8 cellular contexts compared by ENCODE assay signal in genomic region chr1:40344597-40344996, GRCh38. TPM values are rescaled to one million over a fixed set of nuclear protein-coding genes. Genes with fewer than 3 reads are reported as not detected.
DNase-seq lines count a peak whose midpoint lies in the region; ATAC-seq and TF ChIP-seq lines count a peak whose summit lies in the region.

No MANE protein-coding gene starts in this region.

- CTCF ChIA-PET in activated naive CD4-positive, alpha-beta T cell treated with anti-CD3 and anti-CD28 coated beads, Interleukin-2, amount 10 ng/mL, durations not matched to agents 7 days and 5 days (lab: Charles Lee): interaction anchor here (0.5 to 5.1 kb wide), 4 partner anchors 41 to 1102 kb away, joined by 3 to 53 read pairs (median 6); no protein-coding TSS in a partner anchor

- DNase-seq in BE2C (peak; percentile 5), MV-4-11 (lab: John Stamatoyannopoulos, UW) (peak; percentile 78), iris pigment epithelial cell (ENCODE audit: low read depth) (peak; percentile 95), NCI-H1436 treated with DMSO at 0.1 percent for 48 hours (lab: John Stamatoyannopoulos, UW) (no peak), type B pancreatic cell (ENCODE audit: extremely low spot score, unreplicated experiment) (no peak)
- DNase-seq in activated naive CD4-positive, alpha-beta T cell treated with anti-CD3 and anti-CD28 coated beads, Interleukin-2, amount 10 ng/mL, durations not matched to agents 7 days and 5 days: peak; percentile 31

- H3K27ac Mint-ChIP-seq in activated naive CD4-positive, alpha-beta T cell treated with anti-CD3 and anti-CD28 coated beads, Interleukin-2, amount 10 ng/mL, durations not matched to agents 7 days and 5 days: peak overlapping the region; percentile 16
- no peak overlapping the region for H3K27ac Mint-ChIP-seq in type B pancreatic cell

- H3K9me3 ChIP-seq in BE2C (no peaks in the 10 kb centered on the region), subcutaneous abdominal adipose tissue (ENCODE audit: control insufficient read depth in 5 of 5, low read length in 5 of 5) (no peaks in the 10 kb centered on the region)

- TF ChIP-seq CTCF in BE2C (IDR thresholded peaks at IDR 0.05; ENCODE audit: low read depth, low read length): no peak
- TF ChIP-seq CTCF in type B pancreatic cell (conservative IDR thresholded peaks at IDR 0.05): no peak

- no peaks in the 10 kb centered on the region for H3K36me3 Mint-ChIP-seq in activated naive CD4-positive, alpha-beta T cell treated with anti-CD3 and anti-CD28 coated beads, Interleukin-2, amount 10 ng/mL, durations not matched to agents 7 days and 5 days
- no peaks in the 10 kb centered on the region for H3K36me3 Mint-ChIP-seq in type B pancreatic cell

- no peak overlapping the region for H3K9ac ChIP-seq in subcutaneous abdominal adipose tissue (ENCODE audit: low read length in 5 of 5)

- no peak overlapping the region for H3K27ac ChIP-seq in subcutaneous abdominal adipose tissue (ENCODE audit: low read depth, low read length)

- no peaks in the 10 kb centered on the region for H3K36me3 ChIP-seq in BE2C
- no peaks in the 10 kb centered on the region for H3K36me3 ChIP-seq in subcutaneous abdominal adipose tissue (ENCODE audit: control insufficient read depth in 5 of 5, insufficient read depth in 5 of 5, low read length in 5 of 5)

- H3K4me3 ChIP-seq in BE2C (ENCODE audit: low read depth, low read length): no peak overlapping the region
- peak overlapping the region in 3 of 5 donors; percentile 6 to 25 (median 22) for H3K4me3 ChIP-seq in subcutaneous abdominal adipose tissue (ENCODE audit: low read depth in 1 of 5, low read length in 5 of 5)

- H3K9me3 Mint-ChIP-seq in activated naive CD4-positive, alpha-beta T cell treated with anti-CD3 and anti-CD28 coated beads, Interleukin-2, amount 10 ng/mL, durations not matched to agents 7 days and 5 days: no peaks in the 10 kb centered on the region
- no peaks in the 10 kb centered on the region for H3K9me3 Mint-ChIP-seq in type B pancreatic cell

- H3K4me1 Mint-ChIP-seq in activated naive CD4-positive, alpha-beta T cell treated with anti-CD3 and anti-CD28 coated beads, Interleukin-2, amount 10 ng/mL, durations not matched to agents 7 days and 5 days: peaks cover 54% of the 10 kb centered on the region
- no peaks in the 10 kb centered on the region for H3K4me1 Mint-ChIP-seq in type B pancreatic cell (ENCODE audit: unreplicated experiment)

- H3K27me3 ChIP-seq in BE2C (no peaks in the 10 kb centered on the region), subcutaneous abdominal adipose tissue (ENCODE audit: control insufficient read depth in 5 of 5, insufficient read depth in 4 of 5, low read length in 5 of 5) (no peaks in the 10 kb centered on the region)

- no peaks in the 10 kb centered on the region for H3K4me1 ChIP-seq in BE2C
- H3K4me1 ChIP-seq in subcutaneous abdominal adipose tissue (ENCODE audit: control insufficient read depth in 5 of 5, insufficient read depth in 5 of 5, low read length in 5 of 5): peaks cover 0 to 15% (median 6%) of the 10 kb centered on the region in 5 donors

- peak overlapping the region; percentile 3 for H3K4me3 Mint-ChIP-seq in activated naive CD4-positive, alpha-beta T cell treated with anti-CD3 and anti-CD28 coated beads, Interleukin-2, amount 10 ng/mL, durations not matched to agents 7 days and 5 days
- no peak overlapping the region for H3K4me3 Mint-ChIP-seq in type B pancreatic cell

- no peaks in the 10 kb centered on the region for H3K27me3 Mint-ChIP-seq in activated naive CD4-positive, alpha-beta T cell treated with anti-CD3 and anti-CD28 coated beads, Interleukin-2, amount 10 ng/mL, durations not matched to agents 7 days and 5 days
- H3K27me3 Mint-ChIP-seq in type B pancreatic cell: peaks cover 28% of the 10 kb centered on the region

- no peak for ATAC-seq in HG03108 (IDR thresholded peaks at IDR 0.05; ENCODE audit: unreplicated experiment)

RNA-seq across cellular contexts. Expression of gene COL9A2, which starts 27.5 kb away (rescaled TPM):
- 1.0 TPM for polyA plus RNA-seq in BE2C (2012; ENCODE audit: insufficient read depth, insufficient read length, low read depth)
- 7.7 and 19.8 TPM in 2 replicates for total RNA-seq in type B pancreatic cell (ENCODE audit: low replicate concordance)

RNA-seq across cellular contexts. Expression of gene SMAP2, which starts 28.9 kb away (rescaled TPM):
- 14.0 TPM for polyA plus RNA-seq in BE2C (2012; ENCODE audit: insufficient read depth, insufficient read length, low read depth)
- total RNA-seq in type B pancreatic cell (ENCODE audit: low replicate concordance): 16.8 and 20.9 TPM in 2 replicates

Comparison
In these comparisons a context has a peak if more than half of its experiments do, and no peak if none do; other contexts are left out.
1. DNase-seq: peak in BE2C (single experiment), MV-4-11 (single experiment), activated naive CD4-positive, alpha-beta T cell treated with anti-CD3 and anti-CD28 coated beads, Interleukin-2, amount 10 ng/mL, durations not matched to agents 7 days and 5 days (single experiment) and iris pigment epithelial cell (single experiment); none in NCI-H1436 treated with DMSO at 0.1 percent for 48 hours (single experiment) and type B pancreatic cell (single experiment).